In the genomic region with DNA sequence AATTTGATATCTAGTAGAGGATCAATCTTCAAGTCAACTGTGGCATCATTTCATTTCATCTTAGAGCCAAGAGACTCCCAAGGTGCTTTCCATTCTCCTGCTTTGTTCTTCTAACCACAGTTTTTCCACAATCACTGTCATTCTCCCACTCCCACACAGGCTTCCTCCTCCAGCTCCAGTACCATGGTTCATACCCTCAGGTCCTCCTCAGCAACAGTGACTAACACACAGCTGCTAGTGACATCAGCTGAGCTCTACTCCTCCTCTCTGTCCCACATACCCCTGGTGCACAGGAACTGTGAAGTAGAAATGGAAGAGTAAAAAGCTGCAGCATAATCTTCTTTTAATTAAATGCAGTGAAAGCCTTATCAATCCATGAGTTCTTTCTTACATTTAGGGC, we compare ENCODE assay signal across 21 cellular contexts.
A peak's percentile ranks its signal among the peaks of the same experiment; 100 is the strongest.
DNase-seq lines count a peak whose midpoint lies in the region; ATAC-seq and TF ChIP-seq lines count a peak whose summit lies in the region.
"Had no signal": no experiment of that assay in that cellular context is flagged by ENCODE, and none has a peak within 500 bp of the region (broad histone marks: within the 10 kb centered on the region; RNA-seq: fewer than 3 reads in every experiment).

No MANE protein-coding gene starts in this region.

- no peak for TF ChIP-seq EP300 in ovary (IDR thresholded peaks at IDR 0.05)

- intact Hi-C loops in ovary (cut with DNase I): no loop called here

- no peak overlapping the region for H3K4me3 ChIP-seq in RWPE2 (ENCODE audit: severe bottlenecking)
- H3K4me3 ChIP-seq in fibroblast of mammary gland (ENCODE audit: control insufficient read depth, low read depth, low read length): no peak overlapping the region
- no peak overlapping the region for H3K4me3 ChIP-seq in ovary
- H3K4me3 ChIP-seq: SK-N-MC had no signal

- H3K36me3 ChIP-seq in RWPE2 (ENCODE audit: low read depth) (no peaks in the 10 kb centered on the region), ovary (no peaks in the 10 kb centered on the region)

- H3K27ac ChIP-seq in RWPE2 (ENCODE audit: poor library complexity, severe bottlenecking) (no peak overlapping the region), ovary (no peak overlapping the region)
- H3K27ac ChIP-seq: SK-N-MC had no signal

- no peak for TF ChIP-seq POLR2A in ovary (IDR thresholded peaks at IDR 0.05)

- H3K27me3 ChIP-seq in RWPE2 (ENCODE audit: insufficient read depth, poor library complexity, severe bottlenecking) (no peaks in the 10 kb centered on the region), ovary (no peaks in the 10 kb centered on the region)

- no peaks in the 10 kb centered on the region for H3K4me1 ChIP-seq in RWPE2 (ENCODE audit: insufficient read depth, poor library complexity, severe bottlenecking)
- H3K4me1 ChIP-seq in ovary (ENCODE audit: insufficient read depth): no peaks in the 10 kb centered on the region

- H3K9me3 ChIP-seq in RWPE2 (ENCODE audit: severe bottlenecking): no peaks in the 10 kb centered on the region
- no peaks in the 10 kb centered on the region for H3K9me3 ChIP-seq in ovary

- TF ChIP-seq CTCF in RWPE2 (IDR thresholded peaks at IDR 0.05; ENCODE audit: poor library complexity, severe bottlenecking): no peak
- TF ChIP-seq CTCF in fibroblast of mammary gland (conservative IDR thresholded peaks at IDR 0.05; ENCODE audit: control insufficient read depth, insufficient read depth, low read depth, low read length): no peak
- no peak for TF ChIP-seq CTCF in ovary (IDR thresholded peaks at IDR 0.05)

- DNase-seq in ELR (ENCODE audit: low read depth): peak; percentile 13
- DNase-seq in RWPE2 (ENCODE audit: low spot score): no peak
- peak; percentile 66 for DNase-seq in fibroblast of mammary gland (ENCODE audit: low read depth)
- peak; percentile 64 for DNase-seq in non-pigmented ciliary epithelial cell (ENCODE audit: low read depth)
- no peak for DNase-seq in mucosa of gallbladder (ENCODE audit: low spot score)
- DNase-seq in NCI-H146 (lab: John Stamatoyannopoulos, UW): no peak
- no peak for DNase-seq in ovary
- DNase-seq: ACHN; activated CD4-positive, alpha-beta T cell treated with anti-CD3 and anti-CD28 coated beads for 1 hour; CD4-positive, alpha-beta T cell; DMS79; H9; KBM-7; left colon; NCI-H1092; NCI-H2107; right cardiac atrium; stimulated activated naive CD4-positive, alpha-beta T cell treated with Interleukin-2 at 50 U/mL for 16 hours; T1000 had no signal

- ATAC-seq in RWPE2 (ENCODE audit: low read depth): 0 out of 3 replicates have a peak, but pooled peaks have one; percentile 42
- no peak for ATAC-seq in HG03159 (IDR thresholded peaks at IDR 0.05; ENCODE audit: unreplicated experiment)
- ATAC-seq: left colon, right cardiac atrium had no signal

Comparison
In these comparisons a context has a peak if more than half of its experiments do, and no peak if none do; other contexts are left out.
1. DNase-seq: peak in ELR (single experiment), fibroblast of mammary gland (single experiment) and non-pigmented ciliary epithelial cell (single experiment); none in RWPE2 (single experiment), mucosa of gallbladder (single experiment), NCI-H146 (single experiment) and ovary (0 of 5).